Comparison of ENCODE assay signal across 1 cellular context in the genomic region with DNA sequence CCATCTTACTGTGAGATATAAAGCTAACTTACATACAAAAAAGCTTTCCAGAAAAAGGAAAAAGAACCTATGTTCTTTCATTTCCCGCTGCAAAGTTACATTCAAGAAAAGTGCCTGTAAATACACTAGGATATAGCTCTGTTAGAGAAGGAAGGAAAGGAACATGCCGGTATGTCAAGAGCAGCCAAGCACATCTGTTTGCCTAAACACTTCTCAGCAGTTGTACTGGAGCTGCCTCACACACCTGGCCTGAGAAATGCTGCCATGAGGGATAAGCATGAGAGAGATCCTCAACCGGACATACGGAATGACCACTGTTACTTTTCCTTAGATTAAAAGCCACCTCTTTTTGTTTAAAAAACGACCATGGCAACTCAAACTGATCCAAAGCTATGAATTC.
TF ChIP-seq lines count a peak whose summit lies in the region.

No MANE protein-coding gene starts in this region.

TF ChIP-seq in HepG2, 621 proteins besides CTCF, POLR2A, EP300 and RAD21 (continued from another document):
- TF ChIP-seq NCOR1 (IDR thresholded peaks at IDR 0.05; ENCODE audit: borderline replicate concordance, low read length) (no peak), TEF (CRISPR knock-in tag; IDR thresholded peaks at IDR 0.05) (no peak)
